ENCODE assay signal across 1 cellular context in the genomic region with DNA sequence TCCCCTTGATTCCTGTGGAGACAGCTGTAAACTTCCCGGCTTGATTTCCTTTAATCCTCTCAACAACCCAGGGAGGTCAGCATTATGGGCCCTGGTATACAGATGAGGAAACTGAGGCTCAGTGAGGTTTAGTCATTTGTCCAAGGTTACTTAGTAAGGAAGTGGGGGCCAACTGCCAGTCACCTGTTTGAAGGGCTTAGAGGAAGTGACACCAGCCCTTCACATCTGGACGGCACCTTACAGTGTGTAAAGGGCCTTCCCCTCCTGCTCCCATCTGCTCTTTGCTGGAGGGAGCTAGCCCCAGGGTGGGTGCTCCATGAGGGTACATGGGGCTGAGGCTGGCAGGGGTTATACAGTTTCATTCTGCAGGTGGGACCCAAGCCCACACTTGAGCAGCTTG.
TF ChIP-seq lines count a peak whose summit lies in the region.

No MANE protein-coding gene starts in this region.

TF ChIP-seq in HepG2, 621 proteins besides CTCF, POLR2A, EP300 and RAD21:
- no peak for TF ChIP-seq JUNB (CRISPR knock-in tag; IDR thresholded peaks at IDR 0.05; ENCODE audit: borderline replicate concordance)
